In the genomic region with DNA sequence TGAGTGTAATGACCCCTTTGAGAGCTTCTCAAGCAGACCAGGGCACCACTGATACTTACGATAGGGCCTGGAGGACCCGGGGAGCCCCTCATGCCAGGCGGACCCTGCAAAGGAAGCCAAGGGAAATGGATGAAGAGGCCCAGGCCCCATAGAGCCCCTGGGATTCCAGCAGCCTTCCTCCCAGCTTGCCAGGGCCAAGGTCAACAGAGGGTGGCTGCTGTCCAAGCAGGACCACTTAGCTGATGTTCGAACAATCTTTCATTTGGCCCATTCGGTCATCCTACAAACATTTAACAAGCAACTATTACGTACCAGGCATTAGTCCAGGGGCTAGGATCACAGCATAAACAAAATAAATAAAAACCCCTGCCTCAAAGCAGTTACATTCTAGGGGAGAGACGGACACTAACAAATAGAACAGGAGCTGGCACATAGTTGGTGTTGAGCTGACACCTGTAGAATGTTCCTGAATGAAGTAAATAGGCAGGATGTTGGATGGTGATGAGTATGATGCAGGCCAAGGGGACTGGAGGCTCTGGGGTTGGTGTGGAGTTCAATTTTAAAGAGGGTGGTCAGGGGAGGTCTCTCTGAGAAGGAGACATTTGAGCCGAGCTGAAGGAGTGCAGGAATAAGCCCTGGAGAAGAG, we compare ENCODE assay signal across 31 cellular contexts. TPM values are rescaled to one million over a fixed set of nuclear protein-coding genes. Genes with fewer than 3 reads are reported as not detected.
DNase-seq lines count a peak whose midpoint lies in the region; ATAC-seq, FAIRE-seq and TF ChIP-seq lines count a peak whose summit lies in the region.
"Had no signal": no experiment of that assay in that cellular context is flagged by ENCODE, and none has a peak within 500 bp of the region (broad histone marks: within the 10 kb centered on the region; RNA-seq: fewer than 3 reads in every experiment).

No MANE protein-coding gene starts in this region.

- no peak overlapping the region for H2BK120ac ChIP-seq in H9 (ENCODE audit: low read depth, low read length, poor library complexity, severe bottlenecking)

- H3K9me3 Mint-ChIP-seq in H9 (no peaks in the 10 kb centered on the region; a peak in 1 of 5 replicates), mesothelial cell of epicardium (no peaks in the 10 kb centered on the region)
- H3K9me3 Mint-ChIP-seq: activated CD4-positive, alpha-beta memory T cell treated with anti-CD3 and anti-CD28 coated beads for 36 hours; naive thymus-derived CD4-positive, alpha-beta T cell; T-helper 2 cell treated with Interferon-gamma antibody and Interleukin-4, amounts not matched to agents 5 μg/mL and 100 μg/mL, for 36 hours had no signal

- H3K36me3 Mint-ChIP-seq in H9 (ENCODE audit: insufficient read depth in 1 of 3, low read depth in 3 of 3) (no peaks in the 10 kb centered on the region), mesothelial cell of epicardium (peaks cover 17% of the 10 kb centered on the region)
- H3K36me3 Mint-ChIP-seq: activated CD4-positive, alpha-beta memory T cell treated with anti-CD3 and anti-CD28 coated beads for 36 hours; naive thymus-derived CD4-positive, alpha-beta T cell had no signal

- H3K27me3 Mint-ChIP-seq in H9 (ENCODE audit: low read depth) (peaks cover 2% of the 10 kb centered on the region), mesothelial cell of epicardium (ENCODE audit: low read depth) (no peaks in the 10 kb centered on the region)

- H4K20me1 ChIP-seq in H9 (ENCODE audit: control insufficient read depth, insufficient read depth, insufficient read length): no peaks in the 10 kb centered on the region
- no peaks in the 10 kb centered on the region for H4K20me1 ChIP-seq in SK-N-SH (ENCODE audit: insufficient read depth)

- H3K4me3 ChIP-seq in WERI-Rb-1 (ENCODE audit: low read depth, low read length) (no peak overlapping the region), stomach smooth muscle (ENCODE audit: low read length in 2 of 2) (no peak overlapping the region), SK-N-SH (ENCODE audit: low read depth in 2 of 2, low read length in 1 of 2) (no peak overlapping the region)
- H3K4me3 ChIP-seq: breast epithelium, GM12878, skin epidermis, testis had no signal

- no peak overlapping the region for H3K14ac ChIP-seq in H9 (ENCODE audit: insufficient read depth, low read length)

- no peak overlapping the region for H3K4me3 Mint-ChIP-seq in H9
- H3K4me3 Mint-ChIP-seq in mesothelial cell of epicardium: no peak overlapping the region
- H3K4me3 Mint-ChIP-seq: activated CD4-positive, alpha-beta memory T cell treated with anti-CD3 and anti-CD28 coated beads for 36 hours; T-helper 2 cell treated with Interferon-gamma antibody and Interleukin-4, amounts not matched to agents 5 μg/mL and 100 μg/mL, for 36 hours had no signal

- no peak overlapping the region for H2BK5ac ChIP-seq in H9 (ENCODE audit: insufficient read length, low read length)

- no peak overlapping the region for H2AK5ac ChIP-seq in H9 (ENCODE audit: insufficient read length, low read length)

- no peak overlapping the region for H2BK12ac ChIP-seq in H9 (ENCODE audit: insufficient read length, low read depth, low read length)

- H4K8ac ChIP-seq in H9 (replicated peaks; ENCODE audit: insufficient read length, low read depth, low read length): no peak overlapping the region

- CTCF ChIA-PET in SK-N-SH (lab: Yijun Ruan, JAX): interaction anchor here (0.8 to 4.9 kb wide), 5 partner anchors 21 to 92 kb away, joined by 3 to 39 read pairs (median 5); a partner anchor contains a TSS

- H2BK15ac ChIP-seq in H9 (ENCODE audit: low read depth, low read length): no peak overlapping the region

- H3K9me2 ChIP-seq in SK-N-SH: no peaks in the 10 kb centered on the region

- H3K4me1 ChIP-seq in H9 (ENCODE audit: insufficient read depth, low read length) (no peaks in the 10 kb centered on the region; the same call in 1 of the 2 replicates), stomach smooth muscle (ENCODE audit: control insufficient read depth, insufficient read depth, low read length) (peaks cover 86% of the 10 kb centered on the region), SK-N-SH (ENCODE audit: control insufficient read depth in 1 of 2, insufficient read depth in 2 of 2, low read depth in 1 of 2, low read length in 1 of 2) (peaks cover 13 to 42% of the 10 kb centered on the region in 2 experiments)

- H3K4me2 ChIP-seq in H9 (ENCODE audit: insufficient read depth, insufficient read length, low read length) (no peak overlapping the region), SK-N-SH (no peak overlapping the region)

- no peak overlapping the region for H2BK20ac ChIP-seq in H9 (ENCODE audit: low read depth, low read length, poor library complexity, severe bottlenecking)

- TF ChIP-seq CTCF in H9 (conservative IDR thresholded peaks at IDR 0.05) (no peak), WERI-Rb-1 (IDR thresholded peaks at IDR 0.05; ENCODE audit: low read depth, low read length) (no peak), mesothelial cell of epicardium (IDR thresholded peaks at IDR 0.05; ENCODE audit: unreplicated experiment) (no peak), SK-N-SH (IDR thresholded peaks at IDR 0.05) (no peak)

- H3K9me3 ChIP-seq in H9 (ENCODE audit: control insufficient read depth, low read depth, low read length) (no peaks in the 10 kb centered on the region), WERI-Rb-1 (ENCODE audit: severe bottlenecking) (no peaks in the 10 kb centered on the region), stomach smooth muscle (ENCODE audit: control insufficient read depth in 2 of 2, low read length in 2 of 2) (no peaks in the 10 kb centered on the region), SK-N-SH (no peaks in the 10 kb centered on the region)
- H3K9me3 ChIP-seq: breast epithelium, Peyer's patch, testis had no signal

- H3K79me2 ChIP-seq in H9 (ENCODE audit: insufficient read depth, low read length) (no peaks in the 10 kb centered on the region), SK-N-SH (ENCODE audit: insufficient read depth) (no peaks in the 10 kb centered on the region)

- no peak for DNase-seq in H9
- no peak for DNase-seq in WERI-Rb-1
- DNase-seq in mesothelial cell of epicardium (ENCODE audit: low spot score in 2 of 2, unreplicated experiment in 2 of 2): no peak
- no peak for DNase-seq in SK-N-SH
- DNase-seq in urothelium cell line (ENCODE audit: low spot score): no peak
- DNase-seq: activated CD4-positive, alpha-beta memory T cell treated with anti-CD3 and anti-CD28 coated beads for 36 hours; activated CD4-positive, alpha-beta T cell treated with anti-CD3 and anti-CD28 coated beads for 1 hour; activated naive CD4-positive, alpha-beta T cell treated with anti-CD3 and anti-CD28 coated beads, Interleukin-2, amount 50 U/mL, for 16 hours; amniotic stem cell; effector CD4-positive, alpha-beta T cell; Kasumi-1; naive thymus-derived CD4-positive, alpha-beta T cell; NCI-H1436; NCI-H2081 treated with DMSO at 0.1 percent for 48 hours; NCI-H2227 treated with DMSO at 0.1 percent for 48 hours; NCI-H526; Peyer's patch; SIG-M5; stimulated activated naive CD4-positive, alpha-beta T cell; testis had no signal

- no peaks in the 10 kb centered on the region for H3K79me1 ChIP-seq in H9 (ENCODE audit: insufficient read depth, low read depth, low read length, poor library complexity, severe bottlenecking)

- H3K27ac ChIP-seq in H9 (ENCODE audit: insufficient read length, low read depth, low read length) (no peak overlapping the region), WERI-Rb-1 (peak overlapping the region; percentile 91), stomach smooth muscle (ENCODE audit: low read length) (peak overlapping the region; percentile 85), SK-N-SH (ENCODE audit: low read depth in 2 of 2, low read length in 1 of 2) (no peak overlapping the region)

- no peak overlapping the region for H3T11ph ChIP-seq in H9 (ENCODE audit: low read length)

- H4K91ac ChIP-seq in H9 (ENCODE audit: insufficient read length, low read depth, low read length): no peak overlapping the region

- POLR2A ChIA-PET in SK-N-SH (lab: Yijun Ruan, JAX): no interaction called here

- no peak overlapping the region for H3K9ac ChIP-seq in H9 (ENCODE audit: extremely low read depth, insufficient read length, low read length)
- H3K9ac ChIP-seq in stomach smooth muscle (ENCODE audit: low read length in 2 of 2): no peak overlapping the region
- H3K9ac ChIP-seq in SK-N-SH: no peak overlapping the region

- H3K18ac ChIP-seq in H9 (ENCODE audit: insufficient read length, low read depth, low read length): no peak overlapping the region

- H3F3A ChIP-seq in SK-N-SH (replicated peaks; ENCODE audit: insufficient read depth): no peaks in the 10 kb centered on the region

- TF ChIP-seq RAD21 in SK-N-SH (IDR thresholded peaks at IDR 0.05; ENCODE audit: low read length): no peak

- H3K27ac Mint-ChIP-seq in H9 (peak overlapping the region in 2 of 3 experiments; percentile 34 to 82; a peak in 2 of 7 replicates), mesothelial cell of epicardium (peak overlapping the region; percentile 15)
- H3K27ac Mint-ChIP-seq: activated CD4-positive, alpha-beta memory T cell treated with anti-CD3 and anti-CD28 coated beads for 36 hours; T-helper 2 cell treated with Interferon-gamma antibody and Interleukin-4, amounts not matched to agents 5 μg/mL and 100 μg/mL, for 36 hours had no signal

- no peak for FAIRE-seq in urothelium cell line (lab: Jason Lieb, UNC)
- FAIRE-seq: GM12878, keratinocyte had no signal

- no peak overlapping the region for H2AFZ ChIP-seq in H9 (ENCODE audit: low read length)
- H2AFZ ChIP-seq in SK-N-SH (ENCODE audit: low read depth): no peak overlapping the region

- H4K5ac ChIP-seq in H9 (ENCODE audit: insufficient read length, low read depth, low read length): no peak overlapping the region

- no peaks in the 10 kb centered on the region for H3K23me2 ChIP-seq in H9 (ENCODE audit: insufficient read length, low read depth, low read length, poor library complexity, severe bottlenecking)

- H3K4ac ChIP-seq in H9 (ENCODE audit: low read depth, low read length): no peak overlapping the region

- no CpG with 5 or more reads among the region's 8 CpGs for WGBS in H9 (ENCODE audit: extremely low coverage, insufficient read length, low lambda C conversion rate)
- 88% methylated on average over 5 of the region's 8 CpGs for WGBS in SK-N-SH (ENCODE audit: low lambda C conversion rate)

- H3K36me3 ChIP-seq in WERI-Rb-1 (no peaks in the 10 kb centered on the region; the same call in 1 of the 2 replicates), stomach smooth muscle (ENCODE audit: control insufficient read depth in 2 of 2, insufficient read depth in 2 of 2, low read length in 2 of 2) (peaks cover 0 to 4% of the 10 kb centered on the region in 2 donors), SK-N-SH (replicated peaks in 1 of 2; ENCODE audit: control insufficient read depth in 1 of 2, insufficient read depth in 2 of 2, low read length in 1 of 2) (no peaks in the 10 kb centered on the region)
- H3K36me3 ChIP-seq: breast epithelium, Peyer's patch had no signal

- no peaks in the 10 kb centered on the region for H3K27me3 ChIP-seq in H9 (ENCODE audit: insufficient read depth, low read length)
- no peaks in the 10 kb centered on the region for H3K27me3 ChIP-seq in WERI-Rb-1 (ENCODE audit: insufficient read depth, low read depth, severe bottlenecking)
- no peaks in the 10 kb centered on the region for H3K27me3 ChIP-seq in stomach smooth muscle (ENCODE audit: control insufficient read depth in 1 of 2, insufficient read depth in 2 of 2, low read length in 2 of 2)
- H3K27me3 ChIP-seq in SK-N-SH (ENCODE audit: insufficient read depth): no peaks in the 10 kb centered on the region
- H3K27me3 ChIP-seq: breast epithelium, Peyer's patch, testis had no signal

- H3K56ac ChIP-seq in H9 (ENCODE audit: insufficient read length, low read depth, low read length): no peak overlapping the region

- ATAC-seq in HG02763 (IDR thresholded peaks at IDR 0.05; ENCODE audit: unreplicated experiment): no peak
- ATAC-seq: GM12878; naive thymus-derived CD4-positive, alpha-beta T cell had no signal

- no peak for TF ChIP-seq EP300 in SK-N-SH (IDR thresholded peaks at IDR 0.05; ENCODE audit: borderline replicate concordance in 1 of 2, low read depth in 1 of 2, low read length in 1 of 2)

- no peak overlapping the region for H3K23ac ChIP-seq in H9 (ENCODE audit: insufficient read length, low read depth, low read length)

- H3K4me1 Mint-ChIP-seq in H9 (peaks cover 22 to 34% of the 10 kb centered on the region in 2 experiments), mesothelial cell of epicardium (peaks cover 30% of the 10 kb centered on the region)

RNA-seq across cellular contexts. Expression of a gene that starts 27.0 kb away (rescaled TPM):
- total RNA-seq in H9 (2021) (40.3 and 43.3 TPM in 2 replicates), mesothelial cell of epicardium (42.6 to 43.8 TPM (median 43.8 TPM) in 3 replicates)
- 51.9 and 63.4 TPM in 2 replicates for polyA plus RNA-seq in SK-N-SH (2012; rRNA removed)
- polyA plus RNA-seq in SK-N-SH (2012; cell fraction: cytosol; rRNA removed): 37.2 and 46.8 TPM in 2 replicates
- polyA plus RNA-seq in SK-N-SH (2012; cell fraction: nucleus; rRNA removed): 54.1 and 56.9 TPM in 2 replicates

RNA-seq across cellular contexts. Expression of a gene that starts 32.1 kb away (rescaled TPM):
- 6.2 and 6.5 TPM in 2 replicates for total RNA-seq in H9 (2021)
- 365 to 389 TPM (median 380 TPM) in 3 replicates for total RNA-seq in mesothelial cell of epicardium
- 9.0 and 10.4 TPM in 2 replicates for polyA plus RNA-seq in SK-N-SH (2012; rRNA removed)
- 3.0 and 3.8 TPM in 2 replicates for polyA plus RNA-seq in SK-N-SH (2012; cell fraction: cytosol; rRNA removed)
- polyA plus RNA-seq in SK-N-SH (2012; cell fraction: nucleus; rRNA removed): 38.2 and 47.3 TPM in 2 replicates

RNA-seq across cellular contexts. Expression of a gene that starts 54.2 kb away (rescaled TPM):
- not detected in 2 replicates for total RNA-seq in H9 (2021)
- 0.71 to 1.1 TPM (median 0.98 TPM) in 3 replicates for total RNA-seq in mesothelial cell of epicardium
- polyA plus RNA-seq in SK-N-SH (2012; rRNA removed): 0.03 TPM in 1 of 2 replicates, not detected in the other
- polyA plus RNA-seq in SK-N-SH (2012; cell fraction: cytosol; rRNA removed): 0.05 TPM in 1 of 2 replicates, not detected in the other
- polyA plus RNA-seq in SK-N-SH (2012; cell fraction: nucleus; rRNA removed): 0.06 TPM in 1 of 2 replicates, not detected in the other
- total RNA-seq: activated CD4-positive, alpha-beta memory T cell treated with anti-CD3 and anti-CD28 coated beads for 36 hours; breast epithelium; GM12878; H7; liver; naive thymus-derived CD4-positive, alpha-beta T cell; Peyer's patch had no signal
- polyA plus RNA-seq: AG04450; BJ; GM12878; keratinocyte; naive thymus-derived CD4-positive, alpha-beta T cell had no signal

Comparison
In these comparisons a context has a peak if more than half of its experiments do, and no peak if none do; other contexts are left out.
1. H3K27ac ChIP-seq: peak in WERI-Rb-1 (single experiment) and stomach smooth muscle (single experiment); none in H9 (single experiment) and SK-N-SH (0 of 2).
2. RNA of a gene that starts 32.1 kb away (total RNA-seq): 365 to 389 TPM in mesothelial cell of epicardium; 6.2 to 6.5 TPM in H9; every median in the first group is over 10 times any median in the second.